In the genomic region with DNA sequence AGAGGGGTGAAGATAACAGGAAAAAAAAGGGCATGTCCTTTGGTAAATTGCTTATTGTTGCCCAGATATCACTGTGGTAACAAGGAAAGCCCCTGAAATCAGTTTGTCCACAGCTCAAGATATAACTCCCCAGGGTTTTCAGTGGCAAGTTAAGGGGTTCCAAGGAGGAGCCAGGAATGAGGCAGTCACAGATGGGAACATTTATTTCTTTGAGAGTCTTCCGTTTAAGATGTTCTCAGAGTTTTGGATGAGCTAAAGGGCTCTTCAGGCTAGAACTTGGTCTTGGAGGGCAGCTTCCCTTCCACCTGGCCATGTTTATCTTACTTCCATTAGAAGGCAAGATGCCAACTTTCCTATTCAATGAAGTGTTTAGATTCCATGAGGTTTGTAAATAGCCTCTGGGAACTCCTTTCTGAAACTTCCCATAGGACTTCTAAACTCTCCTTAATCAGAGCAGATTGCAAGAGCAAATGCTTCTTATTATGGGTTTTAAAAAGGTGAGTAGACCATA, we compare ENCODE assay signal across 14 cellular contexts.
DNase-seq lines count a peak whose midpoint lies in the region; ATAC-seq and TF ChIP-seq lines count a peak whose summit lies in the region.
"Had no signal": no experiment of that assay in that cellular context is flagged by ENCODE, and none has a peak within 500 bp of the region (broad histone marks: within the 10 kb centered on the region; RNA-seq: fewer than 3 reads in every experiment).

No MANE protein-coding gene starts in this region.

- TF ChIP-seq CTCF in AG10803 (conservative IDR thresholded peaks at IDR 0.05; ENCODE audit: low read length) (no peak), RWPE2 (IDR thresholded peaks at IDR 0.05; ENCODE audit: poor library complexity, severe bottlenecking) (no peak), OCI-LY7 (conservative IDR thresholded peaks at IDR 0.05; ENCODE audit: low read length) (no peak)

- H3K27ac ChIP-seq in RWPE2 (ENCODE audit: poor library complexity, severe bottlenecking) (peak overlapping the region; percentile 57), right cardiac atrium (ENCODE audit: low read length) (no peak overlapping the region), OCI-LY7 (ENCODE audit: low read depth, low read length, poor library complexity, severe bottlenecking) (no peak overlapping the region)
- H3K27ac ChIP-seq: lower lobe of right lung had no signal

- no peaks in the 10 kb centered on the region for H3K9me3 ChIP-seq in RWPE2 (ENCODE audit: severe bottlenecking)
- no peaks in the 10 kb centered on the region for H3K9me3 ChIP-seq in right cardiac atrium (ENCODE audit: control insufficient read depth, low read length)
- no peaks in the 10 kb centered on the region for H3K9me3 ChIP-seq in OCI-LY7 (ENCODE audit: low read length)
- H3K9me3 ChIP-seq: heart left ventricle, lower lobe of right lung had no signal

- intact Hi-C loops in right cardiac atrium (cut with DNase I) (no loop called here), OCI-LY7 (cut with micrococcal nuclease; ENCODE audit: unreplicated experiment) (no loop called here)

- WGBS in right cardiac atrium = 40% methylated on average over 1 of the region's 1 CpG

- no peak overlapping the region for H3K4me3 ChIP-seq in AG10803 (ENCODE audit: low read length)
- H3K4me3 ChIP-seq in RWPE2 (ENCODE audit: severe bottlenecking) = no peak overlapping the region
- H3K4me3 ChIP-seq in right cardiac atrium (ENCODE audit: low read length) = no peak overlapping the region
- H3K4me3 ChIP-seq in OCI-LY7 (ENCODE audit: low read depth, low read length, poor library complexity, severe bottlenecking) = no peak overlapping the region
- H3K4me3 ChIP-seq: heart left ventricle, lower lobe of right lung had no signal

- DNase-seq in AG10803 (ENCODE audit: low read depth) (peak; percentile 39), M059J (ENCODE audit: low read depth) (peak; percentile 80), RWPE2 (ENCODE audit: low spot score) (no peak), right cardiac atrium (no peak), OCI-LY7 (ENCODE audit: low spot score) (no peak), NCI-H82 treated with DMSO at 0.1 percent for 48 hours (lab: John Stamatoyannopoulos, UW; ENCODE audit: unreplicated experiment) (no peak)
- DNase-seq: activated CD4-positive, alpha-beta T cell treated with anti-CD3 and anti-CD28 coated beads, Interleukin-2, amount 10 ng/mL, durations not matched to agents 7 days and 5 days; effector memory CD8-positive, alpha-beta T cell; heart left ventricle; HFFc6; lower lobe of right lung; nucleus accumbens had no signal

- no peaks in the 10 kb centered on the region for H4K20me1 ChIP-seq in OCI-LY7 (ENCODE audit: insufficient read depth, low read length)

- H3K27me3 ChIP-seq in RWPE2 (ENCODE audit: insufficient read depth, poor library complexity, severe bottlenecking) (no peaks in the 10 kb centered on the region), right cardiac atrium (ENCODE audit: control insufficient read depth, insufficient read depth) (no peaks in the 10 kb centered on the region)
- H3K27me3 ChIP-seq: heart left ventricle had no signal

- H3K36me3 ChIP-seq in RWPE2 (ENCODE audit: low read depth) = no peaks in the 10 kb centered on the region
- no peaks in the 10 kb centered on the region for H3K36me3 ChIP-seq in OCI-LY7 (ENCODE audit: insufficient read depth, low read length)
- H3K36me3 ChIP-seq: heart left ventricle, lower lobe of right lung had no signal

- H3K4me2 ChIP-seq in OCI-LY7 (ENCODE audit: low read length) = no peak overlapping the region

- H2AFZ ChIP-seq in OCI-LY7 (ENCODE audit: low read length) = no peak overlapping the region

- POLR2A ChIA-PET in OCI-LY7 (lab: Charles Lee) = no interaction called here

- no peaks in the 10 kb centered on the region for H3K9me2 ChIP-seq in OCI-LY7 (ENCODE audit: insufficient read depth, low read length)

- CTCF ChIA-PET in OCI-LY7 (lab: Charles Lee; ENCODE audit: unreplicated experiment) = no interaction called here

- H3K4me1 ChIP-seq in RWPE2 (ENCODE audit: insufficient read depth, poor library complexity, severe bottlenecking) = peaks cover 24% of the 10 kb centered on the region
- H3K4me1 ChIP-seq in right cardiac atrium (ENCODE audit: control insufficient read depth, insufficient read depth, low read length) = no peaks in the 10 kb centered on the region
- no peaks in the 10 kb centered on the region for H3K4me1 ChIP-seq in OCI-LY7 (ENCODE audit: insufficient read depth, low read length, poor library complexity, severe bottlenecking)

- ATAC-seq in RWPE2 (ENCODE audit: low read depth) (peak; percentile 34), right cardiac atrium (peak; percentile 79 to 81), GM21423 (IDR thresholded peaks at IDR 0.05; ENCODE audit: unreplicated experiment) (no peak), HG02885 (IDR thresholded peaks at IDR 0.05; ENCODE audit: poor library complexity, unreplicated experiment) (no peak)
- ATAC-seq: effector memory CD8-positive, alpha-beta T cell had no signal

- no peaks in the 10 kb centered on the region for H3K79me2 ChIP-seq in OCI-LY7 (ENCODE audit: insufficient read depth, low read depth, low read length)

- BruUV-seq in OCI-LY7 (replicated peaks; lab: Mats Ljungman, UMichigan) = no TSS peak

Comparison
In these comparisons a context has a peak if more than half of its experiments do, and no peak if none do; other contexts are left out.
1. DNase-seq: peak in AG10803 (single experiment) and M059J (single experiment); none in RWPE2 (single experiment), right cardiac atrium (0 of 3), OCI-LY7 (single experiment) and NCI-H82 treated with DMSO at 0.1 percent for 48 hours (single experiment).
2. ATAC-seq: peak in RWPE2 (single experiment) and right cardiac atrium (2 of 2); none in GM21423 (single experiment) and HG02885 (single experiment).